Comparison of ENCODE assay signal across 1 cellular context in genomic region chr1:2684000-2684399, GRCh38.
TF ChIP-seq lines count a peak whose summit lies in the region.

No MANE protein-coding gene starts in this region.

TF ChIP-seq in K562, 482 proteins besides CTCF, POLR2A, EP300 and RAD21 (continued from another document):
- TF ChIP-seq THAP12 (CRISPR knock-in tag; IDR thresholded peaks at IDR 0.05) (peak; percentile 73; the same call in 1 of the 2 replicates), CGGBP1 (CRISPR knock-in tag; IDR thresholded peaks at IDR 0.05) (peak; percentile 40; the same call in 1 of the 2 replicates), ZC3H4 (CRISPR knock-in tag; IDR thresholded peaks at IDR 0.05; ENCODE audit: borderline replicate concordance) (peak; percentile 56; the same call in 1 of the 2 replicates)
